17 cellular contexts compared by ENCODE assay signal in genomic region chr12:54329756-54330155, GRCh38. TPM values are rescaled to one million over a fixed set of nuclear protein-coding genes. Genes with fewer than 3 reads are reported as not detected.
DNase-seq lines count a peak whose midpoint lies in the region; ATAC-seq and TF ChIP-seq lines count a peak whose summit lies in the region.
"Had no signal": no experiment of that assay in that cellular context is flagged by ENCODE, and none has a peak within 500 bp of the region (broad histone marks: within the 10 kb centered on the region; RNA-seq: fewer than 3 reads in every experiment).

No MANE protein-coding gene starts in this region.

- peak overlapping the region; percentile 37 for H3K27ac Mint-ChIP-seq in T-helper 2 cell treated with Interferon-gamma antibody and Interleukin-4, amounts not matched to agents 5 μg/mL and 100 μg/mL, for 36 hours
- peak overlapping the region; percentile 35 for H3K27ac Mint-ChIP-seq in endodermal cell
- H3K27ac Mint-ChIP-seq in osteocyte (ENCODE audit: unreplicated experiment): peak overlapping the region; percentile 58

- H3K27me3 ChIP-seq in endodermal cell (ENCODE audit: control insufficient read depth, insufficient read depth, low read length, poor library complexity, severe bottlenecking): no peaks in the 10 kb centered on the region
- H3K27me3 ChIP-seq: spleen, transverse colon had no signal

- peaks cover 13% of the 10 kb centered on the region for H3K36me3 ChIP-seq in endodermal cell (ENCODE audit: control insufficient read depth, insufficient read depth, low read length)
- H3K36me3 ChIP-seq: transverse colon had no signal

- no peak overlapping the region for H3K9ac ChIP-seq in endodermal cell (ENCODE audit: extremely low read depth, low read length, poor library complexity, severe bottlenecking)
- H3K9ac ChIP-seq: SK-N-SH had no signal

- H3K4me1 Mint-ChIP-seq in T-helper 2 cell treated with Interferon-gamma antibody and Interleukin-4, amounts not matched to agents 5 μg/mL and 100 μg/mL, for 36 hours (ENCODE audit: low read depth): peaks cover 46% of the 10 kb centered on the region
- H3K4me1 Mint-ChIP-seq in endodermal cell (peaks cover 15% of the 10 kb centered on the region), osteocyte (ENCODE audit: unreplicated experiment) (peaks cover 47% of the 10 kb centered on the region)

- no peak overlapping the region for H3K27ac ChIP-seq in endodermal cell (ENCODE audit: low read depth, low read length)
- H3K27ac ChIP-seq: 22Rv1 had no signal

- no peaks in the 10 kb centered on the region for H3K9me3 ChIP-seq in endodermal cell (ENCODE audit: control insufficient read depth, low read length)
- H3K9me3 ChIP-seq: SK-N-SH, spleen, transverse colon had no signal

- H3K4me1 ChIP-seq in endodermal cell (ENCODE audit: control insufficient read depth, insufficient read depth, low read length): peaks cover 5% of the 10 kb centered on the region

- H3K36me3 Mint-ChIP-seq in T-helper 2 cell treated with Interferon-gamma antibody and Interleukin-4, amounts not matched to agents 5 μg/mL and 100 μg/mL, for 36 hours (ENCODE audit: low read depth): peaks cover 14% of the 10 kb centered on the region
- H3K36me3 Mint-ChIP-seq in endodermal cell (ENCODE audit: low read depth) (peaks cover 15% of the 10 kb centered on the region), osteocyte (ENCODE audit: unreplicated experiment) (no peaks in the 10 kb centered on the region)
- H3K36me3 Mint-ChIP-seq: naive B cell had no signal

- no peak overlapping the region for H3K4me3 Mint-ChIP-seq in T-helper 2 cell treated with Interferon-gamma antibody and Interleukin-4, amounts not matched to agents 5 μg/mL and 100 μg/mL, for 36 hours
- H3K4me3 Mint-ChIP-seq in endodermal cell: no peak overlapping the region
- no peak overlapping the region for H3K4me3 Mint-ChIP-seq in osteocyte (ENCODE audit: unreplicated experiment)

- DNase-seq in T-helper 2 cell treated with Interferon-gamma antibody and Interleukin-4, amounts not matched to agents 5 μg/mL and 100 μg/mL, for 36 hours (ENCODE audit: low spot score): no peak
- DNase-seq in T-helper 2 cell (no peak), NCI-H2227 (lab: John Stamatoyannopoulos, UW; ENCODE audit: unreplicated experiment) (peak; percentile 53), endodermal cell (peak; percentile 60), osteocyte (ENCODE audit: extremely low spot score, unreplicated experiment) (no peak), AG08395 (ENCODE audit: low spot score) (no peak), cerebellum (ENCODE audit: low spot score) (no peak)
- DNase-seq: activated CD4-positive, CD25-positive, alpha-beta regulatory T cell treated with anti-CD3 and anti-CD28 coated beads, Interleukin-2, amount 50 U/mL, for 72 hours; HCEC 1CT; naive B cell; NCI-H1694 treated with DMSO at 0.1 percent for 48 hours; SK-N-SH; spleen; transverse colon had no signal

- H3K27me3 Mint-ChIP-seq in T-helper 2 cell treated with Interferon-gamma antibody and Interleukin-4, amounts not matched to agents 5 μg/mL and 100 μg/mL, for 36 hours (ENCODE audit: low read depth): no peaks in the 10 kb centered on the region
- H3K27me3 Mint-ChIP-seq in endodermal cell (ENCODE audit: insufficient read depth) (no peaks in the 10 kb centered on the region), osteocyte (ENCODE audit: unreplicated experiment) (no peaks in the 10 kb centered on the region)
- H3K27me3 Mint-ChIP-seq: naive B cell had no signal

- no peak overlapping the region for H3K4me3 ChIP-seq in endodermal cell (ENCODE audit: low read length)
- H3K4me3 ChIP-seq: GM12878, spleen, transverse colon had no signal

- H3K9me3 Mint-ChIP-seq in T-helper 2 cell treated with Interferon-gamma antibody and Interleukin-4, amounts not matched to agents 5 μg/mL and 100 μg/mL, for 36 hours: no peaks in the 10 kb centered on the region
- H3K9me3 Mint-ChIP-seq in endodermal cell: no peaks in the 10 kb centered on the region
- no peaks in the 10 kb centered on the region for H3K9me3 Mint-ChIP-seq in osteocyte (ENCODE audit: unreplicated experiment)
- H3K9me3 Mint-ChIP-seq: naive B cell had no signal

- no peak for ATAC-seq in GM18870 (IDR thresholded peaks at IDR 0.05; ENCODE audit: unreplicated experiment)
- ATAC-seq: GM12878 had no signal

- TF ChIP-seq CTCF in endodermal cell (conservative IDR thresholded peaks at IDR 0.05): no peak
- TF ChIP-seq CTCF in osteocyte (IDR thresholded peaks at IDR 0.05): no peak

- WGBS in endodermal cell (ENCODE audit: insufficient coverage in 1 of 2, insufficient read length in 1 of 2), 2 experiments: 90% methylated on average over 5 of the region's 5 CpGs; no CpG with 5 or more reads in 1 of the 2 experiments

RNA-seq across cellular contexts. Expression of gene COPZ1, which starts 4.8 kb away (rescaled TPM):
- total RNA-seq in endodermal cell (100 to 1,000 TPM; 153 to 183 TPM), osteocyte (126 and 136 TPM in 2 replicates), cerebellum (52.3 TPM)
- 138 TPM for polyA plus RNA-seq in endodermal cell (2013, experiment 1 of 2)
- polyA plus RNA-seq in endodermal cell (2013, experiment 2 of 2): 134 TPM

RNA-seq across cellular contexts. Expression of gene NFE2, which starts 28.9 kb away (rescaled TPM):
- total RNA-seq in endodermal cell (1 to 10 TPM; 2.7 TPM), osteocyte (0.30 TPM in 1 of 2 replicates, not detected in the other), cerebellum (1.3 TPM)
- 1.8 TPM for polyA plus RNA-seq in endodermal cell (2013, experiment 1 of 2)
- 1.6 TPM for polyA plus RNA-seq in endodermal cell (2013, experiment 2 of 2)
- total RNA-seq: transverse colon had no signal

RNA-seq across cellular contexts. Expression of gene GPR84, which starts 34.5 kb away (rescaled TPM):
- total RNA-seq in endodermal cell (not detected), osteocyte (not detected in 2 replicates), cerebellum (0.36 TPM)
- polyA plus RNA-seq in endodermal cell (2013, experiment 1 of 2): 0.11 TPM
- polyA plus RNA-seq in endodermal cell (2013, experiment 2 of 2): not detected
- total RNA-seq: transverse colon had no signal

RNA-seq across cellular contexts. Expression of gene HNRNPA1, which starts 49.2 kb away (rescaled TPM):
- total RNA-seq in endodermal cell (1,000 to 10,000 TPM; 2,414 to 2,488 TPM), osteocyte (792 and 819 TPM in 2 replicates), cerebellum (451 TPM)
- polyA plus RNA-seq in endodermal cell (2013, experiment 1 of 2): 3,140 TPM
- 2,763 TPM for polyA plus RNA-seq in endodermal cell (2013, experiment 2 of 2)

RNA-seq across cellular contexts. Expression of gene CBX5, which starts 49.8 kb away (rescaled TPM):
- total RNA-seq in endodermal cell (100 to 1,000 TPM; 230 to 341 TPM), osteocyte (98.1 and 104 TPM in 2 replicates), cerebellum (149 TPM)
- 106 TPM for polyA plus RNA-seq in endodermal cell (2013, experiment 1 of 2)
- 117 TPM for polyA plus RNA-seq in endodermal cell (2013, experiment 2 of 2)

Comparison
In these comparisons a context has a peak if more than half of its experiments do, and no peak if none do; other contexts are left out.
1. DNase-seq: peak in NCI-H2227 (single experiment) and endodermal cell (single experiment); none in T-helper 2 cell treated with Interferon-gamma antibody and Interleukin-4, amounts not matched to agents 5 μg/mL and 100 μg/mL, for 36 hours (single experiment), T-helper 2 cell (0 of 5), osteocyte (single experiment), AG08395 (single experiment) and cerebellum (single experiment).
2. Peak in every context shown above with its lines, with median percentiles within 50 percentile points of each other: H3K27ac Mint-ChIP-seq.